In the genomic region with DNA sequence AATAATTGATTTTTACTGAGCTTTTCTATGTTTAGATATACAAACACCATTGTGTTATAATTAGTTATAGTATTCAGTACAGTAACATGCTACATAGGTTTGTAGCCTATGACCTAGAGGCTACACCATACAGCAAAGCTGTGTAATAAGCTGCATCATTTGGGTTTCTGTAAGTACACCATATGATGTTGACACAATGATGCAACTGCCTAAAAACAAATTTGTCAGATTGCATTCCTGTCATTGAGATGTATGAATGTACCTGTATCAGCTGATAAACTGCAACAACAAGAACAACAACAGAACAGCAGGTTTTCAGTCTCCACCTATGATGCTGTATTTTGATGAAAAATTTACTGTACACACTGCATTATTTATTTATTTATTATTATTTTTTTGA, we compare ENCODE assay signal across 34 cellular contexts.
"Had no signal": no experiment of that assay in that cellular context is flagged by ENCODE, and none has a peak within 500 bp of the region (broad histone marks: within the 10 kb centered on the region; RNA-seq: fewer than 3 reads in every experiment).

No MANE protein-coding gene starts in this region.

- H3K4me1 ChIP-seq: adrenal gland, breast epithelium had no signal

- DNase-seq: activated B cell treated with CpG ODN at 0.5 μM for 24 hours; activated CD4-positive, alpha-beta memory T cell treated with anti-CD3 and anti-CD28 coated beads for 36 hours; activated CD4-positive, alpha-beta T cell treated with anti-CD3 and anti-CD28 coated beads for 4 hours; activated CD4-positive, alpha-beta T cell treated with anti-CD3 and anti-CD28 coated beads, Interleukin-2, amount 10 ng/mL, durations not matched to agents 24 days and 14 days; activated CD4-positive, alpha-beta T cell treated with anti-CD3 and anti-CD28 coated beads, Interleukin-2, amount 50 U/mL, for 1 hour; activated CD4-positive, alpha-beta T cell treated with anti-CD3 and anti-CD28 coated beads, Interleukin-2, amount 50 U/mL, for 4 hours; activated CD4-positive, CD25-positive, alpha-beta regulatory T cell treated with anti-CD3 and anti-CD28 coated beads, Interleukin-2, amount 50 U/mL, for 72 hours; activated CD8-positive, alpha-beta memory T cell treated with anti-CD3 and anti-CD28 coated beads, Interleukin-2, amount 50 U/mL, for 4 hours; activated CD8-positive, alpha-beta T cell treated with anti-CD3 and anti-CD28 coated beads for 36 hours; activated effector memory CD4-positive, alpha-beta T cell treated with anti-CD3 and anti-CD28 coated beads, Interleukin-2, amount 50 U/mL, for 16 hours; activated gamma-delta T cell treated with Interleukin-2 at 50 U/mL for 16 hours; activated naive CD4-positive, alpha-beta T cell; activated naive CD4-positive, alpha-beta T cell treated with anti-CD3 and anti-CD28 coated beads for 36 hours; activated naive CD4-positive, alpha-beta T cell treated with anti-CD3 and anti-CD28 coated beads, Interleukin-2, amount 50 U/mL, for 16 hours; activated naive CD8-positive, alpha-beta T cell treated with anti-CD3 and anti-CD28 coated beads for 36 hours; activated T-cell treated with anti-CD3 and anti-CD28 coated beads for 4 hours; activated T-cell treated with anti-CD3 and anti-CD28 coated beads, Interleukin-2, amount 50 U/mL, for 1 hour; activated T-cell treated with anti-CD3 and anti-CD28 coated beads, Interleukin-2, amount 50 U/mL, for 4 hours; activated T-cell treated with anti-CD3 and anti-CD28 coated beads, Interleukin-2, amount 50 U/mL, for 72 hours; adrenal gland; amniotic stem cell; aorta; body of pancreas; brain microvascular endothelial cell; caudate nucleus; cerebellar nuclear complex; T-helper 1 cell; T-helper 2 cell; T-helper 9 cell had no signal

- H3K4me3 ChIP-seq: adrenal gland, body of pancreas, breast epithelium, cardiac muscle cell had no signal

- FAIRE-seq: astrocyte, TTC549 had no signal

- H3K36me3 ChIP-seq: adrenal gland, brain microvascular endothelial cell, breast epithelium, cardiac muscle cell had no signal

- H3K27me3 ChIP-seq: adrenal gland, body of pancreas, brain microvascular endothelial cell, breast epithelium, cardiac muscle cell had no signal

- H3K27ac ChIP-seq: adrenal gland, body of pancreas, brain microvascular endothelial cell, breast epithelium, cardiac muscle cell, VCaP had no signal

- H3K9me3 ChIP-seq: adrenal gland, body of pancreas, breast epithelium had no signal
